Comparison of ENCODE assay signal across 15 cellular contexts in the genomic region with DNA sequence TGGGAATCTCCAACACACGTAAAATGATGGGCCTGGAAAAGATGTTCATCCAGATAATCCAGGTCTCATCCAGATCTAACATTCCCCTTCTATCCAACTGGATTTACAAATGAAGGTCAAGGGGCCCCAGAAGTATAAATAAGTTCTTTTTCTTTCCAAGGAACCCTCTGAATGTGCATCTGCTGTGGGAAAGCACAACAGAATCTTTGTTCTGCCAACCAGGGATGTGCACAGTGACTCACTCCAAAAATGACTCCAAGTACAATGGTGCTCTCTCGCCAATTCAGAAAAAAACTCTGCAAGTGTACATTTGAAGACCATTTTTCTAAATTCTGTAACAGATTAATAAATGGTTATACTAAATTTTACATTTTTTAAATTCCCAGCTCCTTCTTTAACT. TPM values are rescaled to one million over a fixed set of nuclear protein-coding genes. Genes with fewer than 3 reads are reported as not detected.
DNase-seq lines count a peak whose midpoint lies in the region; TF ChIP-seq lines count a peak whose summit lies in the region.
"Had no signal": no experiment of that assay in that cellular context is flagged by ENCODE, and none has a peak within 500 bp of the region (broad histone marks: within the 10 kb centered on the region; RNA-seq: fewer than 3 reads in every experiment).

No MANE protein-coding gene starts in this region.

- no peaks in the 10 kb centered on the region for H3K27me3 Mint-ChIP-seq in activated T-cell treated with anti-CD3 and anti-CD28 coated beads, Interleukin-2, amount 50 U/mL, for 24 hours
- H3K27me3 Mint-ChIP-seq in glutamatergic neuron (ENCODE audit: unreplicated experiment), result peaks cover 1% of the 10 kb centered on the region
- H3K27me3 Mint-ChIP-seq: naive B cell had no signal

- no peaks in the 10 kb centered on the region for H3K9me3 Mint-ChIP-seq in activated T-cell treated with anti-CD3 and anti-CD28 coated beads, Interleukin-2, amount 50 U/mL, for 24 hours
- no peaks in the 10 kb centered on the region for H3K9me3 Mint-ChIP-seq in glutamatergic neuron (ENCODE audit: unreplicated experiment)
- H3K9me3 Mint-ChIP-seq: activated T-helper 2 cell treated with anti-CD3 and anti-CD28 coated beads, Interferon-gamma antibody, Interleukin-2, Interleukin-4, amounts not matched to agents 10 μg/mL and 5 μg/mL and 100 μg/mL, durations not matched to agents 14 hours and 24 hours and 36 hours; naive B cell had no signal

- no peaks in the 10 kb centered on the region for H3K9me3 ChIP-seq in OCI-LY7 (ENCODE audit: low read length)

- H3K36me3 Mint-ChIP-seq in activated T-cell treated with anti-CD3 and anti-CD28 coated beads, Interleukin-2, amount 50 U/mL, for 24 hours (ENCODE audit: low read depth), result peaks cover 43% of the 10 kb centered on the region
- no peaks in the 10 kb centered on the region for H3K36me3 Mint-ChIP-seq in glutamatergic neuron (ENCODE audit: unreplicated experiment)

- TF ChIP-seq CTCF in astrocyte of the spinal cord (IDR thresholded peaks at IDR 0.05; ENCODE audit: low read depth, low read length) (no peak), glutamatergic neuron (IDR thresholded peaks at IDR 0.05; ENCODE audit: partially characterized antibody, unreplicated experiment) (no peak), OCI-LY7 (conservative IDR thresholded peaks at IDR 0.05; ENCODE audit: low read length) (no peak)

- in situ Hi-C loops in astrocyte of the spinal cord (cut with HindIII; ENCODE audit: low sequenced_read_pairs), result no loop called here

- no peak overlapping the region for H3K27ac ChIP-seq in OCI-LY7 (ENCODE audit: low read depth, low read length, poor library complexity, severe bottlenecking)
- H3K27ac ChIP-seq: cardiac muscle cell, epithelial cell of prostate, skin epidermis had no signal

- H4K20me1 ChIP-seq in OCI-LY7 (ENCODE audit: insufficient read depth, low read length), result peaks cover 52% of the 10 kb centered on the region

- peaks cover 81% of the 10 kb centered on the region for H3K36me3 ChIP-seq in OCI-LY7 (ENCODE audit: insufficient read depth, low read length)

- no peaks in the 10 kb centered on the region for H3K9me2 ChIP-seq in OCI-LY7 (ENCODE audit: insufficient read depth, low read length)

- H3K27ac Mint-ChIP-seq in activated T-cell treated with anti-CD3 and anti-CD28 coated beads, Interleukin-2, amount 50 U/mL, for 24 hours, result peak overlapping the region; percentile 19
- no peak overlapping the region for H3K27ac Mint-ChIP-seq in glutamatergic neuron (ENCODE audit: unreplicated experiment)
- H3K27ac Mint-ChIP-seq: activated T-helper 2 cell treated with anti-CD3 and anti-CD28 coated beads, Interferon-gamma antibody, Interleukin-2, Interleukin-4, amounts not matched to agents 10 μg/mL and 5 μg/mL and 100 μg/mL, durations not matched to agents 14 hours and 24 hours and 36 hours had no signal

- no peak overlapping the region for H3K4me2 ChIP-seq in OCI-LY7 (ENCODE audit: low read length)

- intact Hi-C loops in OCI-LY7 (cut with micrococcal nuclease; ENCODE audit: unreplicated experiment), result no loop called here

- POLR2A ChIA-PET in OCI-LY7 (lab: Charles Lee), result no interaction called here

- peaks cover 100% of the 10 kb centered on the region for H3K79me2 ChIP-seq in OCI-LY7 (ENCODE audit: insufficient read depth, low read depth, low read length)

- peaks cover 77% of the 10 kb centered on the region for H3K4me1 Mint-ChIP-seq in activated T-cell treated with anti-CD3 and anti-CD28 coated beads, Interleukin-2, amount 50 U/mL, for 24 hours (ENCODE audit: low read depth)
- peaks cover 7% of the 10 kb centered on the region for H3K4me1 Mint-ChIP-seq in glutamatergic neuron (ENCODE audit: low read depth, unreplicated experiment)

- DNase-seq in activated T-cell treated with anti-CD3 and anti-CD28 coated beads, Interleukin-2, amount 50 U/mL, for 24 hours, result no peak
- no peak for DNase-seq in activated T-cell treated with anti-CD3 and anti-CD28 coated beads, Interleukin-2, amount 50 U/mL, for 48 hours
- peak; percentile 73 for DNase-seq in astrocyte of the spinal cord (ENCODE audit: low read depth, low spot score)
- peak; percentile 81 for DNase-seq in inferior parietal cortex (ENCODE audit: extremely low spot score)
- DNase-seq in superior temporal gyrus (ENCODE audit: extremely low spot score), result peak; percentile 94
- DNase-seq in glutamatergic neuron, result no peak
- no peak for DNase-seq in UCSD-AML1 (lab: John Stamatoyannopoulos, UW; ENCODE audit: unreplicated experiment)
- no peak for DNase-seq in OCI-LY7 (ENCODE audit: low spot score)
- DNase-seq: 8988T; activated CD4-positive, alpha-beta T cell treated with anti-CD3 and anti-CD28 coated beads for 48 hours; naive B cell had no signal

- peaks cover 13% of the 10 kb centered on the region for H3K4me1 ChIP-seq in OCI-LY7 (ENCODE audit: insufficient read depth, low read length, poor library complexity, severe bottlenecking)

- H3K4me3 Mint-ChIP-seq in activated T-cell treated with anti-CD3 and anti-CD28 coated beads, Interleukin-2, amount 50 U/mL, for 24 hours, result no peak overlapping the region
- H3K4me3 Mint-ChIP-seq in glutamatergic neuron (ENCODE audit: unreplicated experiment), result no peak overlapping the region
- H3K4me3 Mint-ChIP-seq: naive B cell had no signal

- no peak overlapping the region for H3K4me3 ChIP-seq in astrocyte of the spinal cord (ENCODE audit: low read depth, low read length)
- no peak overlapping the region for H3K4me3 ChIP-seq in OCI-LY7 (ENCODE audit: low read depth, low read length, poor library complexity, severe bottlenecking)
- H3K4me3 ChIP-seq: cardiac muscle cell, skin epidermis had no signal

- BruUV-seq in OCI-LY7 (replicated peaks; lab: Mats Ljungman, UMichigan), result no TSS peak

- CTCF ChIA-PET in OCI-LY7 (lab: Charles Lee; ENCODE audit: unreplicated experiment), result interaction anchor here (0.6 kb wide), 1 partner anchor 374 kb away, joined by 6 read pairs; no protein-coding TSS in a partner anchor

- H2AFZ ChIP-seq in OCI-LY7 (ENCODE audit: low read length), result no peak overlapping the region

RNA-seq across cellular contexts. Expression of gene RAPGEF6, which starts 12.4 kb away (rescaled TPM):
- 278 TPM for total RNA-seq in glutamatergic neuron (ENCODE audit: unreplicated experiment)
- 39.6 and 54.4 TPM in 2 replicates for total RNA-seq in OCI-LY7 (2014; rRNA removed; shearing (Covaris generic))
- total RNA-seq in OCI-LY7 (2022), result 50.8 and 53.3 TPM in 2 replicates

Comparison
In these comparisons a context has a peak if more than half of its experiments do, and no peak if none do; other contexts are left out.
1. DNase-seq: peak in astrocyte of the spinal cord (single experiment), inferior parietal cortex (single experiment) and superior temporal gyrus (single experiment); none in activated T-cell treated with anti-CD3 and anti-CD28 coated beads, Interleukin-2, amount 50 U/mL, for 24 hours (single experiment), activated T-cell treated with anti-CD3 and anti-CD28 coated beads, Interleukin-2, amount 50 U/mL, for 48 hours (0 of 2), glutamatergic neuron (single experiment), UCSD-AML1 (single experiment) and OCI-LY7 (single experiment).